1 cellular context compared by ENCODE assay signal in the genomic region with DNA sequence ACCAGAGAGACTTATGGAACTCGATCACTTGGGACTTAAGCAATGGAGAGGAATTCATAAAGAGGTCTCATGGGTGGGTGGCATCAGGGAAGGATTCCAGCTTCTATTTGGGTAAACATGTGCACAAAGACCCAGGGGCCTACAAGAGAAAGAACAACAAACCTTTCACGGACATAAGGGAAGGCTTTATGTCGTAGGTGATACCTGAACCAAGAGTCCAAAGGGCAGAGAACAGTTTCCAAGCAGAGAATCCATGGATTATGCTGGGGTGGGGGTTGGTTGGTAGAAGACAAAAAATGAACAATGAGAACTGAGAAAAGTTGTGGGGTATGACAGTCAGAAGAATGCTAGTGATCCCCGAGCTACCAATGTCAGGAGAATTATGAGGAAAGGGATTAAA.
TF ChIP-seq lines count a peak whose summit lies in the region.

No MANE protein-coding gene starts in this region.

TF ChIP-seq in HepG2, 621 proteins besides CTCF, POLR2A, EP300 and RAD21 (continued from another document and continues in another):
- TF ChIP-seq MTF1 (CRISPR knock-in tag; IDR thresholded peaks at IDR 0.05) (no peak), HNF4G (IDR thresholded peaks at IDR 0.05; ENCODE audit: borderline replicate concordance, low read depth, low read length) (0 out of 2 replicates have a peak, but pooled peaks have one; percentile 49), HNF4G (CRISPR knock-in tag; IDR thresholded peaks at IDR 0.05; ENCODE audit: borderline replicate concordance, low read depth) (no peak), ZNF30 (CRISPR knock-in tag; IDR thresholded peaks at IDR 0.05) (no peak), ZFP36L1 (CRISPR knock-in tag; IDR thresholded peaks at IDR 0.05) (no peak), NFE2L2 (IDR thresholded peaks at IDR 0.05; ENCODE audit: low read length) (no peak), MTF2 (CRISPR knock-in tag; IDR thresholded peaks at IDR 0.05; ENCODE audit: borderline replicate concordance) (no peak), SETDB1 (CRISPR knock-in tag; IDR thresholded peaks at IDR 0.05; ENCODE audit: borderline replicate concordance) (no peak), AHR (CRISPR knock-in tag; IDR thresholded peaks at IDR 0.05) (no peak), EHMT2 (IDR thresholded peaks at IDR 0.05; ENCODE audit: borderline replicate concordance, low read depth, low read length) (no peak), CHCHD3 (CRISPR knock-in tag; IDR thresholded peaks at IDR 0.05) (no peak), SAP130 (CRISPR knock-in tag; IDR thresholded peaks at IDR 0.05; ENCODE audit: low read depth) (no peak), TGIF2 (CRISPR knock-in tag; IDR thresholded peaks at IDR 0.05) (no peak), NCOR1 (IDR thresholded peaks at IDR 0.05; ENCODE audit: borderline replicate concordance, low read length) (peak; percentile 25; the same call in 1 of the 2 replicates), ZNF350 (CRISPR knock-in tag; IDR thresholded peaks at IDR 0.05; ENCODE audit: borderline replicate concordance, low read depth) (no peak), ZNF296 (CRISPR knock-in tag; conservative IDR thresholded peaks at IDR 0.05) (no peak), SOX6 (IDR thresholded peaks at IDR 0.05) (no peak), SOX6 (CRISPR knock-in tag; IDR thresholded peaks at IDR 0.05) (peak; percentile 59), MXD4 (CRISPR knock-in tag; IDR thresholded peaks at IDR 0.05) (no peak), ATM (IDR thresholded peaks at IDR 0.05; ENCODE audit: borderline replicate concordance) (no peak), PHF21A (CRISPR knock-in tag; IDR thresholded peaks at IDR 0.05) (no peak), YEATS2 (CRISPR knock-in tag; IDR thresholded peaks at IDR 0.05; ENCODE audit: borderline replicate concordance) (no peak), ZFP37 (CRISPR knock-in tag; IDR thresholded peaks at IDR 0.05; ENCODE audit: borderline replicate concordance) (no peak), KAT8 (CRISPR knock-in tag; IDR thresholded peaks at IDR 0.05) (no peak), ZFP1 (CRISPR knock-in tag; IDR thresholded peaks at IDR 0.05) (no peak), ZNF607 (CRISPR knock-in tag; IDR thresholded peaks at IDR 0.05; ENCODE audit: borderline replicate concordance) (no peak), ZNF230 (CRISPR knock-in tag; IDR thresholded peaks at IDR 0.05) (no peak), HNRNPH1 (optimal IDR thresholded peaks at IDR 0.05; ENCODE audit: low read depth, low read length) (no peak), ONECUT2 (CRISPR knock-in tag; IDR thresholded peaks at IDR 0.05) (no peak), SALL2 (CRISPR knock-in tag; IDR thresholded peaks at IDR 0.05) (no peak), HNF4A (CRISPR knock-in tag; IDR thresholded peaks at IDR 0.05) (peak; percentile 48), PPARG (CRISPR knock-in tag; conservative IDR thresholded peaks at IDR 0.05) (no peak), MED1 (CRISPR knock-in tag; IDR thresholded peaks at IDR 0.05) (no peak), ASH2L (IDR thresholded peaks at IDR 0.05; ENCODE audit: insufficient read length, low read depth, low read length) (peak; percentile 55), THYN1 (CRISPR knock-in tag; IDR thresholded peaks at IDR 0.05; ENCODE audit: borderline replicate concordance, low read depth) (no peak), FOSL2 (CRISPR knock-in tag; IDR thresholded peaks at IDR 0.05) (no peak), HMG20A (CRISPR knock-in tag; IDR thresholded peaks at IDR 0.05; ENCODE audit: borderline replicate concordance) (0 out of 2 replicates have a peak, but pooled peaks have one; percentile 57), ZFY (CRISPR knock-in tag; IDR thresholded peaks at IDR 0.05) (no peak), RBAK (CRISPR knock-in tag; IDR thresholded peaks at IDR 0.05) (no peak), SOX13 (IDR thresholded peaks at IDR 0.05) (no peak), SOX13 (CRISPR knock-in tag; conservative IDR thresholded peaks at IDR 0.05 in 1 of 2, IDR thresholded peaks at IDR 0.05 in 1 of 2) (peak in 1 of 2 experiments; percentile 45; a peak in 1 of 4 replicates)
- TF ChIP-seq, protein P1, sequence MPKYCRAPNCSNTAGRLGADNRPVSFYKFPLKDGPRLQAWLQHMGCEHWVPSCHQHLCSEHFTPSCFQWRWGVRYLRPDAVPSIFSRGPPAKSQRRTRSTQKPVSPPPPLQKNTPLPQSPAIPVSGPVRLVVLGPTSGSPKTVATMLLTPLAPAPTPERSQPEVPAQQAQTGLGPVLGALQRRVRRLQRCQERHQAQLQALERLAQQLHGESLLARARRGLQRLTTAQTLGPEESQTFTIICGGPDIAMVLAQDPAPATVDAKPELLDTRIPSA (CRISPR knock-in tag; IDR thresholded peaks at IDR 0.05; ENCODE audit: borderline replicate concordance) = no peak
- TF ChIP-seq, protein P2, sequence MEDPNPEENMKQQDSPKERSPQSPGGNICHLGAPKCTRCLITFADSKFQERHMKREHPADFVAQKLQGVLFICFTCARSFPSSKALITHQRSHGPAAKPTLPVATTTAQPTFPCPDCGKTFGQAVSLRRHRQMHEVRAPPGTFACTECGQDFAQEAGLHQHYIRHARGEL (CRISPR knock-in tag; IDR thresholded peaks at IDR 0.05) = no peak
- TF ChIP-seq, protein P3, sequence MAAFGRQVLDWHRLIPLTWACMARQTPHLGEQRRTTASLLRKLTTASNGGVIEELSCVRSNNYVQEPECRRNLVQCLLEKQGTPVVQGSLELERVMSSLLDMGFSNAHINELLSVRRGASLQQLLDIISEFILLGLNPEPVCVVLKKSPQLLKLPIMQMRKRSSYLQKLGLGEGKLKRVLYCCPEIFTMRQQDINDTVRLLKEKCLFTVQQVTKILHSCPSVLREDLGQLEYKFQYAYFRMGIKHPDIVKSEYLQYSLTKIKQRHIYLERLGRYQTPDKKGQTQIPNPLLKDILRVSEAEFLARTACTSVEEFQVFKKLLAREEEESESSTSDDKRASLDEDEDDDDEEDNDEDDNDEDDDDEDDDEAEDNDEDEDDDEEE (CRISPR knock-in tag; IDR thresholded peaks at IDR 0.05) = no peak
- TF ChIP-seq, protein P4, sequence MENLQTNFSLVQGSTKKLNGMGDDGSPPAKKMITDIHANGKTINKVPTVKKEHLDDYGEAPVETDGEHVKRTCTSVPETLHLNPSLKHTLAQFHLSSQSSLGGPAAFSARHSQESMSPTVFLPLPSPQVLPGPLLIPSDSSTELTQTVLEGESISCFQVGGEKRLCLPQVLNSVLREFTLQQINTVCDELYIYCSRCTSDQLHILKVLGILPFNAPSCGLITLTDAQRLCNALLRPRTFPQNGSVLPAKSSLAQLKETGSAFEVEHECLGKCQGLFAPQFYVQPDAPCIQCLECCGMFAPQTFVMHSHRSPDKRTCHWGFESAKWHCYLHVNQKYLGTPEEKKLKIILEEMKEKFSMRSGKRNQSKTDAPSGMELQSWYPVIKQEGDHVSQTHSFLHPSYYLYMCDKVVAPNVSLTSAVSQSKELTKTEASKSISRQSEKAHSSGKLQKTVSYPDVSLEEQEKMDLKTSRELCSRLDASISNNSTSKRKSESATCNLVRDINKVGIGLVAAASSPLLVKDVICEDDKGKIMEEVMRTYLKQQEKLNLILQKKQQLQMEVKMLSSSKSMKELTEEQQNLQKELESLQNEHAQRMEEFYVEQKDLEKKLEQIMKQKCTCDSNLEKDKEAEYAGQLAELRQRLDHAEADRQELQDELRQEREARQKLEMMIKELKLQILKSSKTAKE (CRISPR knock-in tag; IDR thresholded peaks at IDR 0.05; ENCODE audit: borderline replicate concordance) = no peak
- TF ChIP-seq, protein P5, sequence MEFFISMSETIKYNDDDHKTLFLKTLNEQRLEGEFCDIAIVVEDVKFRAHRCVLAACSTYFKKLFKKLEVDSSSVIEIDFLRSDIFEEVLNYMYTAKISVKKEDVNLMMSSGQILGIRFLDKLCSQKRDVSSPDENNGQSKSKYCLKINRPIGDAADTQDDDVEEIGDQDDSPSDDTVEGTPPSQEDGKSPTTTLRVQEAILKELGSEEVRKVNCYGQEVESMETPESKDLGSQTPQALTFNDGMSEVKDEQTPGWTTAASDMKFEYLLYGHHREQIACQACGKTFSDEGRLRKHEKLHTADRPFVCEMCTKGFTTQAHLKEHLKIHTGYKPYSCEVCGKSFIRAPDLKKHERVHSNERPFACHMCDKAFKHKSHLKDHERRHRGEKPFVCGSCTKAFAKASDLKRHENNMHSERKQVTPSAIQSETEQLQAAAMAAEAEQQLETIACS (CRISPR knock-in tag; IDR thresholded peaks at IDR 0.05) = no peak
- TF ChIP-seq, protein P6, sequence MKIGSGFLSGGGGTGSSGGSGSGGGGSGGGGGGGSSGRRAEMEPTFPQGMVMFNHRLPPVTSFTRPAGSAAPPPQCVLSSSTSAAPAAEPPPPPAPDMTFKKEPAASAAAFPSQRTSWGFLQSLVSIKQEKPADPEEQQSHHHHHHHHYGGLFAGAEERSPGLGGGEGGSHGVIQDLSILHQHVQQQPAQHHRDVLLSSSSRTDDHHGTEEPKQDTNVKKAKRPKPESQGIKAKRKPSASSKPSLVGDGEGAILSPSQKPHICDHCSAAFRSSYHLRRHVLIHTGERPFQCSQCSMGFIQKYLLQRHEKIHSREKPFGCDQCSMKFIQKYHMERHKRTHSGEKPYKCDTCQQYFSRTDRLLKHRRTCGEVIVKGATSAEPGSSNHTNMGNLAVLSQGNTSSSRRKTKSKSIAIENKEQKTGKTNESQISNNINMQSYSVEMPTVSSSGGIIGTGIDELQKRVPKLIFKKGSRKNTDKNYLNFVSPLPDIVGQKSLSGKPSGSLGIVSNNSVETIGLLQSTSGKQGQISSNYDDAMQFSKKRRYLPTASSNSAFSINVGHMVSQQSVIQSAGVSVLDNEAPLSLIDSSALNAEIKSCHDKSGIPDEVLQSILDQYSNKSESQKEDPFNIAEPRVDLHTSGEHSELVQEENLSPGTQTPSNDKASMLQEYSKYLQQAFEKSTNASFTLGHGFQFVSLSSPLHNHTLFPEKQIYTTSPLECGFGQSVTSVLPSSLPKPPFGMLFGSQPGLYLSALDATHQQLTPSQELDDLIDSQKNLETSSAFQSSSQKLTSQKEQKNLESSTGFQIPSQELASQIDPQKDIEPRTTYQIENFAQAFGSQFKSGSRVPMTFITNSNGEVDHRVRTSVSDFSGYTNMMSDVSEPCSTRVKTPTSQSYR (CRISPR knock-in tag; IDR thresholded peaks at IDR 0.05; ENCODE audit: borderline replicate concordance) = peak; percentile 67; the same call in 1 of the 2 replicates
- TF ChIP-seq, protein P7, sequence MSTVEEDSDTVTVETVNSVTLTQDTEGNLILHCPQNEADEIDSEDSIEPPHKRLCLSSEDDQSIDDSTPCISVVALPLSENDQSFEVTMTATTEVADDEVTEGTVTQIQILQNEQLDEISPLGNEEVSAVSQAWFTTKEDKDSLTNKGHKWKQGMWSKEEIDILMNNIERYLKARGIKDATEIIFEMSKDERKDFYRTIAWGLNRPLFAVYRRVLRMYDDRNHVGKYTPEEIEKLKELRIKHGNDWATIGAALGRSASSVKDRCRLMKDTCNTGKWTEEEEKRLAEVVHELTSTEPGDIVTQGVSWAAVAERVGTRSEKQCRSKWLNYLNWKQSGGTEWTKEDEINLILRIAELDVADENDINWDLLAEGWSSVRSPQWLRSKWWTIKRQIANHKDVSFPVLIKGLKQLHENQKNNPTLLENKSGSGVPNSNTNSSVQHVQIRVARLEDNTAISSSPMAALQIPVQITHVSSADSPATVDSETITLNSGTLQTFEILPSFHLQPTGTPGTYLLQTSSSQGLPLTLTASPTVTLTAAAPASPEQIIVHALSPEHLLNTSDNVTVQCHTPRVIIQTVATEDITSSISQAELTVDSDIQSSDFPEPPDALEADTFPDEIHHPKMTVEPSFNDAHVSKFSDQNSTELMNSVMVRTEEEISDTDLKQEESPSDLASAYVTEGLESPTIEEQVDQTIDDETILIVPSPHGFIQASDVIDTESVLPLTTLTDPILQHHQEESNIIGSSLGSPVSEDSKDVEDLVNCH (CRISPR knock-in tag; IDR thresholded peaks at IDR 0.05) = no peak
- TF ChIP-seq, protein P8, sequence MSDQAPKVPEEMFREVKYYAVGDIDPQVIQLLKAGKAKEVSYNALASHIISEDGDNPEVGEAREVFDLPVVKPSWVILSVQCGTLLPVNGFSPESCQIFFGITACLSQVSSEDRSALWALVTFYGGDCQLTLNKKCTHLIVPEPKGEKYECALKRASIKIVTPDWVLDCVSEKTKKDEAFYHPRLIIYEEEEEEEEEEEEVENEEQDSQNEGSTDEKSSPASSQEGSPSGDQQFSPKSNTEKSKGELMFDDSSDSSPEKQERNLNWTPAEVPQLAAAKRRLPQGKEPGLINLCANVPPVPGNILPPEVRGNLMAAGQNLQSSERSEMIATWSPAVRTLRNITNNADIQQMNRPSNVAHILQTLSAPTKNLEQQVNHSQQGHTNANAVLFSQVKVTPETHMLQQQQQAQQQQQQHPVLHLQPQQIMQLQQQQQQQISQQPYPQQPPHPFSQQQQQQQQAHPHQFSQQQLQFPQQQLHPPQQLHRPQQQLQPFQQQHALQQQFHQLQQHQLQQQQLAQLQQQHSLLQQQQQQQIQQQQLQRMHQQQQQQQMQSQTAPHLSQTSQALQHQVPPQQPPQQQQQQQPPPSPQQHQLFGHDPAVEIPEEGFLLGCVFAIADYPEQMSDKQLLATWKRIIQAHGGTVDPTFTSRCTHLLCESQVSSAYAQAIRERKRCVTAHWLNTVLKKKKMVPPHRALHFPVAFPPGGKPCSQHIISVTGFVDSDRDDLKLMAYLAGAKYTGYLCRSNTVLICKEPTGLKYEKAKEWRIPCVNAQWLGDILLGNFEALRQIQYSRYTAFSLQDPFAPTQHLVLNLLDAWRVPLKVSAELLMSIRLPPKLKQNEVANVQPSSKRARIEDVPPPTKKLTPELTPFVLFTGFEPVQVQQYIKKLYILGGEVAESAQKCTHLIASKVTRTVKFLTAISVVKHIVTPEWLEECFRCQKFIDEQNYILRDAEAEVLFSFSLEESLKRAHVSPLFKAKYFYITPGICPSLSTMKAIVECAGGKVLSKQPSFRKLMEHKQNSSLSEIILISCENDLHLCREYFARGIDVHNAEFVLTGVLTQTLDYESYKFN (CRISPR knock-in tag; conservative IDR thresholded peaks at IDR 0.05) = peak; percentile 71
